Comparison of ENCODE assay signal across 1 cellular context in genomic region chr4:145566767-145567166, GRCh38.
TF ChIP-seq lines count a peak whose summit lies in the region.

No MANE protein-coding gene starts in this region.

TF ChIP-seq in HepG2, 621 proteins besides CTCF, POLR2A, EP300 and RAD21 (continued from another document):
- TF ChIP-seq ZNF207 (IDR thresholded peaks at IDR 0.05; ENCODE audit: borderline replicate concordance) (no peak), NRL (CRISPR knock-in tag; IDR thresholded peaks at IDR 0.05; ENCODE audit: borderline replicate concordance) (no peak), FOSL2 (CRISPR knock-in tag; IDR thresholded peaks at IDR 0.05) (no peak), ZNF577 (CRISPR knock-in tag; IDR thresholded peaks at IDR 0.05; ENCODE audit: borderline replicate concordance, low read depth) (no peak), AGO2 (optimal IDR thresholded peaks at IDR 0.05; ENCODE audit: low read depth, low read length) (no peak), NR2F1 (CRISPR knock-in tag; IDR thresholded peaks at IDR 0.05) (no peak), ZNF335 (CRISPR knock-in tag; IDR thresholded peaks at IDR 0.05) (no peak)
